11 cellular contexts compared by ENCODE assay signal in genomic region chr11:68266121-68266891, GRCh38. TPM values are rescaled to one million over a fixed set of nuclear protein-coding genes. Genes with fewer than 3 reads are reported as not detected.
DNase-seq lines count a peak whose midpoint lies in the region; ATAC-seq and TF ChIP-seq lines count a peak whose summit lies in the region.
"Had no signal": no experiment of that assay in that cellular context is flagged by ENCODE, and none has a peak within 500 bp of the region (broad histone marks: within the 10 kb centered on the region; RNA-seq: fewer than 3 reads in every experiment).

No MANE protein-coding gene starts in this region.

- H3K4me3 ChIP-seq in OCI-LY1 (ENCODE audit: low read depth, low read length, poor library complexity, severe bottlenecking) (peak overlapping the region; percentile 33), smooth muscle cell (no peak overlapping the region)

- DNase-seq in smooth muscle cell (lab: John Stamatoyannopoulos, UW; ENCODE audit: unreplicated experiment) (no peak), cardiac septum (ENCODE audit: low spot score) (no peak)
- DNase-seq in stimulated activated naive CD4-positive, alpha-beta T cell (lab: John Stamatoyannopoulos, UW) = no peak
- DNase-seq: activated naive CD4-positive, alpha-beta T cell treated with anti-CD3 and anti-CD28 coated beads, Interleukin-2, amount 10 ng/mL, durations not matched to agents 7 days and 5 days; Right ventricle myocardium superior; stimulated activated CD4-positive, alpha-beta T cell treated with anti-CD3 and anti-CD28 coated beads, Interleukin-2, amount 100 ng/mL, for 24 hours had no signal

- WGBS in smooth muscle cell (ENCODE audit: low lambda C conversion rate) = 91% methylated on average over 16 of the region's 16 CpGs

- H3K27ac ChIP-seq in OCI-LY1 (ENCODE audit: low read depth, low read length, poor library complexity, severe bottlenecking) = peak overlapping the region; percentile 99
- H3K27ac ChIP-seq in smooth muscle cell (ENCODE audit: low read depth) = peak overlapping the region; percentile 15

- H3F3A ChIP-seq in OCI-LY1 (ENCODE audit: insufficient read depth, low read length) = peaks cover 6% of the 10 kb centered on the region; the same call in 1 of the 2 replicates
- H3F3A ChIP-seq in smooth muscle cell (ENCODE audit: low read depth) = no peaks in the 10 kb centered on the region

- H3K36me3 ChIP-seq in OCI-LY1 (ENCODE audit: insufficient read depth, low read length) (peaks cover 63% of the 10 kb centered on the region), smooth muscle cell (ENCODE audit: low read depth) (no peaks in the 10 kb centered on the region)

- H3K79me2 ChIP-seq in OCI-LY1 (ENCODE audit: insufficient read depth, low read length) (no peaks in the 10 kb centered on the region), smooth muscle cell (ENCODE audit: low read depth) (peaks cover 45% of the 10 kb centered on the region)

- H3K9ac ChIP-seq in OCI-LY1 (ENCODE audit: low read length) (peak overlapping the region; percentile 68), smooth muscle cell (ENCODE audit: low read depth) (no peak overlapping the region)

- H3K4me2 ChIP-seq in OCI-LY1 (ENCODE audit: low read length) = peak overlapping the region; percentile 68
- H3K4me2 ChIP-seq in smooth muscle cell = no peak overlapping the region

- in situ Hi-C loops in GM18951 (cut with MboI; ENCODE audit: low sequenced_read_pairs, unreplicated experiment) = no loop called here

- H2AFZ ChIP-seq in OCI-LY1 (ENCODE audit: low read length) (no peak overlapping the region), smooth muscle cell (ENCODE audit: low read depth) (no peak overlapping the region)

- ATAC-seq in HG02678 (IDR thresholded peaks at IDR 0.05; ENCODE audit: unreplicated experiment) (peak; percentile 79), HG03469 (IDR thresholded peaks at IDR 0.05; ENCODE audit: unreplicated experiment) (no peak), GM18519 (IDR thresholded peaks at IDR 0.05; ENCODE audit: low FRiP score, unreplicated experiment) (no peak)

- intact Hi-C loops in cardiac septum (cut with DNase I) = no loop called here

- TF ChIP-seq POLR2A in GM18951 (IDR thresholded peaks at IDR 0.05; ENCODE audit: extremely low read depth, insufficient read depth, insufficient read length) = peak; percentile 17

- no peaks in the 10 kb centered on the region for H3K9me2 ChIP-seq in OCI-LY1 (ENCODE audit: low read depth, low read length)

- H3K27me3 ChIP-seq in OCI-LY1 (ENCODE audit: insufficient read depth, low read length) = no peaks in the 10 kb centered on the region
- no peaks in the 10 kb centered on the region for H3K27me3 ChIP-seq in smooth muscle cell (ENCODE audit: low read depth)

- H4K20me1 ChIP-seq in OCI-LY1 (ENCODE audit: insufficient read depth, low read length) = no peaks in the 10 kb centered on the region
- H4K20me1 ChIP-seq in smooth muscle cell (ENCODE audit: low read depth) = peaks cover 66% of the 10 kb centered on the region

- no peaks in the 10 kb centered on the region for H3K9me3 ChIP-seq in OCI-LY1 (ENCODE audit: low read length)
- no peaks in the 10 kb centered on the region for H3K9me3 ChIP-seq in smooth muscle cell (replicated peaks; ENCODE audit: low read depth)

- H3K4me1 ChIP-seq in OCI-LY1 (ENCODE audit: insufficient read depth, low read length, severe bottlenecking) = peaks cover 50% of the 10 kb centered on the region
- peaks cover 12% of the 10 kb centered on the region for H3K4me1 ChIP-seq in smooth muscle cell (ENCODE audit: low read depth)

- TF ChIP-seq CTCF in OCI-LY1 (IDR thresholded peaks at IDR 0.05; ENCODE audit: low read length) (no peak), smooth muscle cell (IDR thresholded peaks at IDR 0.05; ENCODE audit: borderline replicate concordance, insufficient read depth, poor library complexity, severe bottlenecking) (no peak)

RNA-seq across cellular contexts. Expression of gene C11orf24, which starts 5.5 kb away (rescaled TPM):
- total RNA-seq in smooth muscle cell (48.6 and 58.1 TPM in 2 replicates), cardiac septum (45.2 TPM)
- polyA plus RNA-seq in smooth muscle cell = 94.1 and 97.5 TPM in 2 replicates

RNA-seq across cellular contexts. Expression of gene LRP5, which starts 46.1 kb away (rescaled TPM):
- total RNA-seq in smooth muscle cell (16.1 and 17.7 TPM in 2 replicates), cardiac septum (38.6 TPM)
- polyA plus RNA-seq in smooth muscle cell = 26.5 and 26.6 TPM in 2 replicates

RNA-seq across cellular contexts. Expression of gene KMT5B, which starts 53.2 kb away (rescaled TPM):
- total RNA-seq in smooth muscle cell (26.5 and 35.0 TPM in 2 replicates), cardiac septum (37.7 TPM)
- polyA plus RNA-seq in smooth muscle cell = 32.1 and 32.9 TPM in 2 replicates
